9 cellular contexts compared by ENCODE assay signal in the genomic region with DNA sequence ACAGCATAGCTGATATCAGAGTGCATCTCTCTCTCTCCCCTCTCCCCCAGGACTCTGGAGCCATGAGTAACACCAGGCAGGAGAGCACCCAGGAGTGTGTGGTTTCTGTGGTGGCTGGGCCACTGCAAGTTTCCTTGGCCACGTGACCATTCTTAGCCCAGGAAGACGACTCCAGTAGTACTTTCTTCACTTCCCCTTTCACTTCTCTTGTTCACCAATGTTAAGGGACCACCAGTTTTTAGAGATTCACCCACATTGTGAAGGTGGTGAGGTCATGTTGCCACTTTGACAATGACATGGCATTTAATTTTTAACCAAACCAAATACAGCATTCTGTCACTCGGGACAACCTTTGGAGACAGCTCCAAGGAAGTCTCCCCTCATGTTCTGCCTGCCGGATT. TPM values are rescaled to one million over a fixed set of nuclear protein-coding genes. Genes with fewer than 3 reads are reported as not detected.
DNase-seq lines count a peak whose midpoint lies in the region; ATAC-seq and TF ChIP-seq lines count a peak whose summit lies in the region.
"Had no signal": no experiment of that assay in that cellular context is flagged by ENCODE, and none has a peak within 500 bp of the region (broad histone marks: within the 10 kb centered on the region; RNA-seq: fewer than 3 reads in every experiment).

No MANE protein-coding gene starts in this region.

- H4K20me1 ChIP-seq in DND-41 (ENCODE audit: insufficient read depth, low read length): no peaks in the 10 kb centered on the region

- DNase-seq in DND-41 (peak; percentile 63), astrocyte of the spinal cord (ENCODE audit: low read depth, low spot score) (peak; percentile 52), NCI-H187 (lab: John Stamatoyannopoulos, UW) (no peak), SW 1271 (lab: John Stamatoyannopoulos, UW) (no peak), foreskin melanocyte (no peak), esophagus muscularis mucosa (ENCODE audit: extremely low spot score) (no peak)
- DNase-seq: naive B cell had no signal

- 86% methylated on average over 4 of the region's 4 CpGs for WGBS in esophagus muscularis mucosa

- H3K27me3 ChIP-seq in DND-41 (ENCODE audit: insufficient read depth, low read length, poor library complexity) (no peaks in the 10 kb centered on the region), esophagus muscularis mucosa (no peaks in the 10 kb centered on the region)

- TF ChIP-seq EP300 in esophagus muscularis mucosa (IDR thresholded peaks at IDR 0.05): no peak

- intact Hi-C loops in esophagus muscularis mucosa (cut with DNase I): no loop called here

- no peaks in the 10 kb centered on the region for H3K79me2 ChIP-seq in DND-41 (ENCODE audit: insufficient read depth, low read length)

- H3K4me3 ChIP-seq in DND-41 (ENCODE audit: low read depth in 1 of 2, low read length in 2 of 2) (no peak overlapping the region), astrocyte of the spinal cord (ENCODE audit: low read depth, low read length) (no peak overlapping the region), esophagus muscularis mucosa (no peak overlapping the region)

- ATAC-seq in DND-41 (ENCODE audit: insufficient read depth, low read depth) (peak; percentile 97), GM19463 (IDR thresholded peaks at IDR 0.05; ENCODE audit: unreplicated experiment) (peak; percentile 91), HG03442 (IDR thresholded peaks at IDR 0.05; ENCODE audit: unreplicated experiment) (peak; percentile 93)

- H3K9ac ChIP-seq in DND-41 (ENCODE audit: low read depth, low read length): no peak overlapping the region

- TF ChIP-seq CTCF in DND-41 (IDR thresholded peaks at IDR 0.05; ENCODE audit: borderline replicate concordance, extremely low read depth, low read length, poor library complexity, severe bottlenecking) (no peak), astrocyte of the spinal cord (IDR thresholded peaks at IDR 0.05; ENCODE audit: low read depth, low read length) (no peak), esophagus muscularis mucosa (IDR thresholded peaks at IDR 0.05) (no peak)

- in situ Hi-C loops in astrocyte of the spinal cord (cut with HindIII; ENCODE audit: low sequenced_read_pairs): no loop called here

- H3K4me1 ChIP-seq in DND-41 (ENCODE audit: insufficient read depth, low read length) (peaks cover 5% of the 10 kb centered on the region; the same call in 1 of the 2 replicates), esophagus muscularis mucosa (peaks cover 0 to 21% (median 6%) of the 10 kb centered on the region in 4 donors)

- H2AFZ ChIP-seq in DND-41 (ENCODE audit: low read depth, low read length): peak overlapping the region; percentile 45; the same call in 1 of the 2 replicates

- TF ChIP-seq POLR2A in esophagus muscularis mucosa (IDR thresholded peaks at IDR 0.05; ENCODE audit: low read depth): no peak

- H3K27ac ChIP-seq in DND-41 (ENCODE audit: low read length) (no peak overlapping the region), esophagus muscularis mucosa (replicated peaks in 1 of 4) (no peak overlapping the region)

- H3K4me2 ChIP-seq in DND-41 (ENCODE audit: insufficient read depth, low read length): peak overlapping the region; percentile 26; the same call in 1 of the 2 replicates

- H3K9me3 ChIP-seq in DND-41 (ENCODE audit: insufficient read depth, low read length, severe bottlenecking) (no peaks in the 10 kb centered on the region), esophagus muscularis mucosa (no peaks in the 10 kb centered on the region)

- H3K36me3 ChIP-seq in DND-41 (ENCODE audit: insufficient read depth, low read length) (no peaks in the 10 kb centered on the region), esophagus muscularis mucosa (no peaks in the 10 kb centered on the region)

RNA-seq across cellular contexts. Expression of a gene that starts 17.9 kb away (rescaled TPM):
- 10 to 100 TPM; 51.7 to 96.8 (median 80.7) TPM for total RNA-seq in esophagus muscularis mucosa

Comparison
In these comparisons a context has a peak if more than half of its experiments do, and no peak if none do; other contexts are left out.
1. DNase-seq: peak in DND-41 (single experiment) and astrocyte of the spinal cord (single experiment); none in NCI-H187 (0 of 2), SW 1271 (0 of 2), foreskin melanocyte (single experiment) and esophagus muscularis mucosa (single experiment).
2. Peak in every context shown above with its lines, with median percentiles within 50 percentile points of each other: ATAC-seq.